In genomic region chr11:14789879-14790484, GRCh38 we compare ENCODE assay signal across 9 cellular contexts.
A peak's percentile ranks its signal among the peaks of the same experiment; 100 is the strongest.
DNase-seq lines count a peak whose midpoint lies in the region; ATAC-seq and TF ChIP-seq lines count a peak whose summit lies in the region.
"Had no signal": no experiment of that assay in that cellular context is flagged by ENCODE, and none has a peak within 500 bp of the region (broad histone marks: within the 10 kb centered on the region; RNA-seq: fewer than 3 reads in every experiment).

No MANE protein-coding gene starts in this region.

- no peaks in the 10 kb centered on the region for H3K9me3 Mint-ChIP-seq in activated naive CD4-positive, alpha-beta T cell treated with anti-CD3 and anti-CD28 coated beads, Interleukin-2, amount 50 U/mL, for 24 hours
- H3K9me3 Mint-ChIP-seq: activated CD4-positive, alpha-beta T cell treated with anti-CD3 and anti-CD28 coated beads, Interleukin-2, amount 10 ng/mL, durations not matched to agents 24 days and 14 days had no signal

- no peaks in the 10 kb centered on the region for H4K20me1 ChIP-seq in OCI-LY1 (ENCODE audit: insufficient read depth, low read length)

- no peak for DNase-seq in activated naive CD4-positive, alpha-beta T cell (lab: John Stamatoyannopoulos, UW)
- peak; percentile 27 for DNase-seq in epithelial cell of esophagus (ENCODE audit: low read depth)
- no peak for DNase-seq in spleen
- DNase-seq in T-helper 1 cell = no peak
- DNase-seq in sciatic nerve (ENCODE audit: low spot score) = no peak
- DNase-seq: activated CD4-positive, alpha-beta T cell treated with anti-CD3 and anti-CD28 coated beads, Interleukin-2, amount 10 ng/mL, durations not matched to agents 24 days and 14 days had no signal

- H3K4me2 ChIP-seq in OCI-LY1 (ENCODE audit: low read length) = no peak overlapping the region

- intact Hi-C loops in spleen (cut with DNase I; ENCODE audit: low total_unique reads) = loop anchor here (5.0 kb wide), 1 partner anchor 117 kb away; no protein-coding TSS in a partner anchor
- intact Hi-C loops in sciatic nerve (cut with DNase I) = no loop called here

- no peaks in the 10 kb centered on the region for H3K9me3 ChIP-seq in OCI-LY1 (ENCODE audit: low read length)
- H3K9me3 ChIP-seq in spleen = no peaks in the 10 kb centered on the region

- H3K36me3 ChIP-seq in OCI-LY1 (ENCODE audit: insufficient read depth, low read length) (no peaks in the 10 kb centered on the region), spleen (no peaks in the 10 kb centered on the region)

- ATAC-seq in HG02588 (IDR thresholded peaks at IDR 0.05; ENCODE audit: unreplicated experiment) = no peak
- no peak for ATAC-seq in sciatic nerve

- no peaks in the 10 kb centered on the region for H3K9me2 ChIP-seq in OCI-LY1 (ENCODE audit: low read depth, low read length)

- H3K4me1 ChIP-seq in OCI-LY1 (ENCODE audit: insufficient read depth, low read length, severe bottlenecking) (peaks cover 32% of the 10 kb centered on the region), spleen (peaks cover 0 to 2% (median under 1%) of the 10 kb centered on the region in 6 donors)

- H3K4me3 ChIP-seq in OCI-LY1 (ENCODE audit: low read depth, low read length, poor library complexity, severe bottlenecking) = no peak overlapping the region
- H3K4me3 ChIP-seq in epithelial cell of esophagus (ENCODE audit: low read length) = no peak overlapping the region
- no peak overlapping the region for H3K4me3 ChIP-seq in spleen

- peak overlapping the region; percentile 70 for H3K27ac Mint-ChIP-seq in activated naive CD4-positive, alpha-beta T cell treated with anti-CD3 and anti-CD28 coated beads, Interleukin-2, amount 50 U/mL, for 24 hours
- H3K27ac Mint-ChIP-seq: activated CD4-positive, alpha-beta T cell treated with anti-CD3 and anti-CD28 coated beads, Interleukin-2, amount 10 ng/mL, durations not matched to agents 24 days and 14 days had no signal

- no peaks in the 10 kb centered on the region for H3K27me3 Mint-ChIP-seq in activated naive CD4-positive, alpha-beta T cell treated with anti-CD3 and anti-CD28 coated beads, Interleukin-2, amount 50 U/mL, for 24 hours
- H3K27me3 Mint-ChIP-seq: activated CD4-positive, alpha-beta T cell treated with anti-CD3 and anti-CD28 coated beads, Interleukin-2, amount 10 ng/mL, durations not matched to agents 24 days and 14 days had no signal

- H2AFZ ChIP-seq in OCI-LY1 (ENCODE audit: low read length) = 0 out of 2 replicates have a peak overlapping the region, but pooled peaks have one; percentile 14

- TF ChIP-seq CTCF in OCI-LY1 (IDR thresholded peaks at IDR 0.05; ENCODE audit: low read length) (peak; percentile 74), epithelial cell of esophagus (IDR thresholded peaks at IDR 0.05; ENCODE audit: insufficient read depth, low read depth, low read length, missing control alignments) (peak; percentile 37), spleen (IDR thresholded peaks at IDR 0.05 in 8 of 11, conservative IDR thresholded peaks at IDR 0.05 in 3 of 11) (peak in 7 of 11 experiments; percentile 19 to 64 (median 40))

- H3K4me3 Mint-ChIP-seq in activated naive CD4-positive, alpha-beta T cell treated with anti-CD3 and anti-CD28 coated beads, Interleukin-2, amount 50 U/mL, for 24 hours = no peak overlapping the region
- H3K4me3 Mint-ChIP-seq: activated CD4-positive, alpha-beta T cell treated with anti-CD3 and anti-CD28 coated beads, Interleukin-2, amount 10 ng/mL, durations not matched to agents 24 days and 14 days had no signal

- H3K79me2 ChIP-seq in OCI-LY1 (ENCODE audit: insufficient read depth, low read length) = no peaks in the 10 kb centered on the region

- H3K36me3 Mint-ChIP-seq in activated naive CD4-positive, alpha-beta T cell treated with anti-CD3 and anti-CD28 coated beads, Interleukin-2, amount 50 U/mL, for 24 hours = peaks cover 2% of the 10 kb centered on the region

- H3K4me1 Mint-ChIP-seq in activated naive CD4-positive, alpha-beta T cell treated with anti-CD3 and anti-CD28 coated beads, Interleukin-2, amount 50 U/mL, for 24 hours = peaks cover 35% of the 10 kb centered on the region

- H3K27ac ChIP-seq in OCI-LY1 (ENCODE audit: low read depth, low read length, poor library complexity, severe bottlenecking) (peak overlapping the region; percentile 29), spleen (no peak overlapping the region)

- no peaks in the 10 kb centered on the region for H3F3A ChIP-seq in OCI-LY1 (ENCODE audit: insufficient read depth, low read length)

- H3K27me3 ChIP-seq in OCI-LY1 (ENCODE audit: insufficient read depth, low read length) = no peaks in the 10 kb centered on the region
- no peaks in the 10 kb centered on the region for H3K27me3 ChIP-seq in spleen (replicated peaks in 1 of 7)

- no peak for TF ChIP-seq POLR2A in spleen (IDR thresholded peaks at IDR 0.05)

- 0 out of 2 replicates have a peak overlapping the region, but pooled peaks have one; percentile 3 for H3K9ac ChIP-seq in OCI-LY1 (ENCODE audit: low read length)
